8 cellular contexts compared by ENCODE assay signal in genomic region chr6:31736026-31736767, GRCh38. TPM values are rescaled to one million over a fixed set of nuclear protein-coding genes. Genes with fewer than 3 reads are reported as not detected.
A peak's percentile ranks its signal among the peaks of the same experiment; 100 is the strongest.
DNase-seq lines count a peak whose midpoint lies in the region; ATAC-seq, FAIRE-seq and TF ChIP-seq lines count a peak whose summit lies in the region.

CLIC1 (minus strand) TSS chr6:31736530; CDS start chr6:31736300, 230 bp downstream.

- H3K4me2 ChIP-seq in Karpas-422 (ENCODE audit: low read depth, low read length, poor library complexity, severe bottlenecking) = peak within 1 kb of the TSS; percentile 89

- H3K9ac ChIP-seq in Karpas-422 (ENCODE audit: low read length) = peak within 1 kb of the TSS; percentile 97

- H3K4me1 ChIP-seq in Karpas-422 (ENCODE audit: low read length) (peaks cover 57% of the 10 kb centered on the region), neutrophil (ENCODE audit: control insufficient read depth in 1 of 2, insufficient read depth in 1 of 2, low read depth in 1 of 2, low read length in 1 of 2) (peaks cover 75 to 76% of the 10 kb centered on the region in 2 experiments)

- peaks cover 22% of the 10 kb centered on the region for H3K36me3 ChIP-seq in Karpas-422 (ENCODE audit: insufficient read depth, low read length)
- peaks cover 32% of the 10 kb centered on the region for H3K36me3 ChIP-seq in neutrophil

- in situ Hi-C loops in SK-MEL-5 (cut with HindIII; ENCODE audit: low pct_unique_long_range_greater_than_20kb, low sequenced_read_pairs) = no loop called here

- no peak for ATAC-seq in HG03378 (IDR thresholded peaks at IDR 0.05; ENCODE audit: unreplicated experiment)

- FAIRE-seq in GM12891 (lab: Jason Lieb, UNC) = peak; percentile 72

- H3K9me2 ChIP-seq in Karpas-422 (replicated peaks; ENCODE audit: insufficient read depth, low read length) = no peaks in the 10 kb centered on the region

- H3K27me3 ChIP-seq in Karpas-422 (ENCODE audit: low read length) (no peaks in the 10 kb centered on the region), neutrophil (no peaks in the 10 kb centered on the region)

- H2AFZ ChIP-seq in Karpas-422 (ENCODE audit: low read length) = peak within 1 kb of the TSS; percentile 23; the same call in 1 of the 2 replicates

- H3K4me3 ChIP-seq in Karpas-422 (ENCODE audit: low read length) (peak within 1 kb of the TSS; percentile 95), foreskin fibroblast (ENCODE audit: low read depth in 1 of 2, low read length in 2 of 2) (peak within 1 kb of the TSS; percentile 87 to 92), neutrophil (ENCODE audit: low read depth in 1 of 2, low read length in 1 of 2) (peak within 1 kb of the TSS; percentile 88 to 98)

- H3K79me2 ChIP-seq in Karpas-422 (ENCODE audit: low read length) = peaks cover 44% of the 10 kb centered on the region

- DNase-seq in GM12891 (ENCODE audit: insufficient read length, low spot score) (peak; percentile 69), Karpas-422 (peak; percentile 95), SK-MEL-5 (ENCODE audit: low read depth, low spot score) (peak; percentile 74), activated gamma-delta T cell treated with Interleukin-2 at 50 U/mL for 16 hours (peak; percentile 56), foreskin fibroblast (peak; percentile 87 to 95)

- peak; percentile 90 for TF ChIP-seq POLR2A in GM12891 (IDR thresholded peaks at IDR 0.05; ENCODE audit: low read depth, low read length)

- H4K20me1 ChIP-seq in Karpas-422 (ENCODE audit: insufficient read depth, low read depth, low read length) = no peaks in the 10 kb centered on the region

- H3K9me3 ChIP-seq in Karpas-422 (ENCODE audit: low read length) (no peaks in the 10 kb centered on the region), neutrophil (no peaks in the 10 kb centered on the region)

- H3K27ac ChIP-seq in Karpas-422 (ENCODE audit: low read length) (peak within 1 kb of the TSS; percentile 90), neutrophil (peak within 1 kb of the TSS; percentile 96), temporal lobe (ENCODE audit: low read depth, low read length) (peak within 1 kb of the TSS; percentile 74)

- TF ChIP-seq CTCF in foreskin fibroblast (IDR thresholded peaks at IDR 0.05; ENCODE audit: low read depth, low read length) (no peak), neutrophil (IDR thresholded peaks at IDR 0.05) (peak; percentile 15)

TF ChIP-seq in GM12891, 5 proteins besides CTCF, POLR2A, EP300 and RAD21:
- TF ChIP-seq TAF1 (IDR thresholded peaks at IDR 0.05; ENCODE audit: low read depth, low read length) (peak; percentile 76; the same call in 1 of the 2 replicates), PAX5 (IDR thresholded peaks at IDR 0.05; ENCODE audit: insufficient read depth, low read length, severe bottlenecking) (no peak), SPI1 (IDR thresholded peaks at IDR 0.05; ENCODE audit: low read depth, low read length) (peak; percentile 66), POU2F2 (IDR thresholded peaks at IDR 0.05; ENCODE audit: low read depth, low read length) (0 out of 2 replicates have a peak, but pooled peaks have one; percentile 10), POLR2AphosphoS5 (IDR thresholded peaks at IDR 0.05; ENCODE audit: low read depth, low read length) (peak; percentile 72)

RNA-seq across cellular contexts. Expression of gene CLIC1, which starts in this region (rescaled TPM):
- 376 TPM for polyA plus RNA-seq in GM12891 (2012; ENCODE audit: low read depth, missing spikeins)
- total RNA-seq in Karpas-422 (2014; rRNA removed; shearing (Covaris generic); ENCODE audit: low replicate concordance) = 385 and 405 TPM in 2 replicates
- total RNA-seq in SK-MEL-5 (2014; rRNA removed; shearing (Covaris generic)) = 466 and 467 TPM in 2 replicates
- 261 and 284 TPM in 2 replicates for polyA plus RNA-seq in SK-MEL-5 (2015; cell fraction: cytosol; rRNA removed)
- polyA plus RNA-seq in SK-MEL-5 (2015; cell fraction: nucleus; rRNA removed) = 34.1 and 41.6 TPM in 2 replicates
- 16.5 TPM for total RNA-seq in temporal lobe

Comparison
In these comparisons a context has a peak if more than half of its experiments do, and no peak if none do; other contexts are left out.
1. RNA of gene CLIC1 (total RNA-seq): 466 to 467 TPM in SK-MEL-5 and 385 to 405 TPM in Karpas-422; 16.5 TPM in temporal lobe (single experiment); every median in the first group is over 10 times any median in the second.
2. Peak in every context shown above with its lines, with median percentiles within 50 percentile points of each other: DNase-seq, H3K27ac ChIP-seq and H3K4me3 ChIP-seq.